8 cellular contexts compared by ENCODE assay signal in the genomic region with DNA sequence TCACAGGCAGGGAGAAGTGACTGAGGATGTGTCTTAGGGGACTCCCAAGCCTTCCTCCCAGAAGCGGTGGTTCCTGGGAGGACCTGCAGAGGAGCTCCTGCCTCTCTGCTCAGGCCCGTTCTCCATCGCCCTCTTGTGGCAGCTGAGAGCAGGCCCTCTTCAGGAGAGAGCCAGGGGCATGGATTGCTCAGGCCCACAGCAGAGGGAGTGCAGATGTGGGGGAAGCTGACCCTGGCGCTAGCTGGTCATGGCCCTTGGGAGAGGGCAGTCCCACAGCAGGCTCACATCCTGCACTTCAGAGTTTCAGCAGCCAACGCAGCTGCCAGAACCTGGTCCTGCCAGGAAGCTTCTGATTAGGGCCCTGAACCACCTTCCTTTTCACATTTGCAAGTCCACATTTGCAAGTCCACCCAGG.
DNase-seq lines count a peak whose midpoint lies in the region; ATAC-seq lines count a peak whose summit lies in the region.

No MANE protein-coding gene starts in this region.

- in situ Hi-C loops in SK-MEL-5 (cut with HindIII; ENCODE audit: low pct_unique_long_range_greater_than_20kb, low sequenced_read_pairs): no loop called here

- H3K36me3 Mint-ChIP-seq in IgD-negative memory B cell: no peaks in the 10 kb centered on the region

- H3K4me1 Mint-ChIP-seq in IgD-negative memory B cell: peaks cover 13 to 26% (median 24%) of the 10 kb centered on the region in 3 donors

- DNase-seq in COR-L47 (lab: John Stamatoyannopoulos, UW) (peak; percentile 75), SK-MEL-5 (ENCODE audit: low read depth, low spot score) (peak; percentile 95), Right ventricle myocardium inferior (ENCODE audit: missing footprints) (peak; percentile 80), sciatic nerve (ENCODE audit: low spot score) (peak; percentile 78)
- peak; percentile 61 for DNase-seq in activated gamma-delta T cell treated with anti-CD3 and anti-CD28 coated beads, Interleukin-2, amount 50 U/mL, for 16 hours (ENCODE audit: low read depth)

- peak overlapping the region in 2 of 3 donors; percentile 83 for H3K27ac Mint-ChIP-seq in IgD-negative memory B cell

- no peaks in the 10 kb centered on the region for H3K9me3 Mint-ChIP-seq in IgD-negative memory B cell

- H3K27me3 Mint-ChIP-seq in IgD-negative memory B cell: no peaks in the 10 kb centered on the region

- ATAC-seq in GM21367 (IDR thresholded peaks at IDR 0.05; ENCODE audit: unreplicated experiment) (peak; percentile 49), Right ventricle myocardium inferior (peak; percentile 53), sciatic nerve (peak; percentile 60), HG03460 (IDR thresholded peaks at IDR 0.05; ENCODE audit: unreplicated experiment) (no peak)

- intact Hi-C loops in Right ventricle myocardium inferior (cut with DNase I) (no loop called here), sciatic nerve (cut with DNase I) (no loop called here)

- no peak overlapping the region for H3K4me3 Mint-ChIP-seq in IgD-negative memory B cell
